Comparison of ENCODE assay signal across 17 cellular contexts in genomic region chrY:7125656-7126055, GRCh38.
A peak's percentile ranks its signal among the peaks of the same experiment; 100 is the strongest.
DNase-seq lines count a peak whose midpoint lies in the region; ATAC-seq and TF ChIP-seq lines count a peak whose summit lies in the region.
"Had no signal": no experiment of that assay in that cellular context is flagged by ENCODE, and none has a peak within 500 bp of the region (broad histone marks: within the 10 kb centered on the region; RNA-seq: fewer than 3 reads in every experiment).

No MANE protein-coding gene starts in this region.

- no peaks in the 10 kb centered on the region for H4K20me1 ChIP-seq in GM23248 (ENCODE audit: insufficient read depth)
- H4K20me1 ChIP-seq: BLaER1 treated with 17β-estradiol and CSF1 and Interleukin-3, amounts not matched to agents 10 nM and 100 nM had no signal

- H3K36me3 ChIP-seq in GM23248 (ENCODE audit: low read depth) (no peaks in the 10 kb centered on the region), WERI-Rb-1 (no peaks in the 10 kb centered on the region)
- H3K36me3 ChIP-seq: BLaER1 treated with 17β-estradiol and CSF1 and Interleukin-3, amounts not matched to agents 10 nM and 100 nM had no signal

- WGBS in GM23248 (ENCODE audit: low coverage in 1 of 2, low lambda C conversion rate in 2 of 2, missing lambda C conversion rate in 2 of 2), 2 experiments = 0 to 8% methylated on average over 2 of the region's 2 CpGs

- H3K79me2 ChIP-seq in GM23248 (ENCODE audit: insufficient read depth) = no peaks in the 10 kb centered on the region

- no peak for TF ChIP-seq CTCF in WERI-Rb-1 (IDR thresholded peaks at IDR 0.05; ENCODE audit: low read depth, low read length)

- no peak overlapping the region for H2AFZ ChIP-seq in GM23248

- H3K27ac ChIP-seq in GM23248 (no peak overlapping the region), WERI-Rb-1 (no peak overlapping the region)
- H3K27ac ChIP-seq: BLaER1 treated with 17β-estradiol and CSF1 and Interleukin-3, amounts not matched to agents 10 nM and 100 nM; HL-60 had no signal

- no peak overlapping the region for H3K4me2 ChIP-seq in GM23248 (ENCODE audit: unreplicated experiment)
- H3K4me2 ChIP-seq: BLaER1 treated with 17β-estradiol and CSF1 and Interleukin-3, amounts not matched to agents 10 nM and 100 nM had no signal

- in situ Hi-C loops in GM23248 (cut with MboI) = no loop called here

- H3K4me3 ChIP-seq in GM23248 = no peak overlapping the region
- H3K4me3 ChIP-seq in WERI-Rb-1 (ENCODE audit: low read depth, low read length) = no peak overlapping the region
- H3K4me3 ChIP-seq: BLaER1 treated with 17β-estradiol and CSF1 and Interleukin-3, amounts not matched to agents 10 nM and 100 nM; GM12878 had no signal

- H3K9me3 ChIP-seq in GM23248 (ENCODE audit: low read depth) (no peaks in the 10 kb centered on the region), WERI-Rb-1 (ENCODE audit: severe bottlenecking) (no peaks in the 10 kb centered on the region)
- H3K9me3 ChIP-seq: BLaER1 treated with 17β-estradiol and CSF1 and Interleukin-3, amounts not matched to agents 10 nM and 100 nM had no signal

- no peaks in the 10 kb centered on the region for H3F3A ChIP-seq in GM23248 (ENCODE audit: insufficient read depth)

- no peaks in the 10 kb centered on the region for H3K27me3 ChIP-seq in GM23248 (replicated peaks; ENCODE audit: insufficient read depth)
- no peaks in the 10 kb centered on the region for H3K27me3 ChIP-seq in WERI-Rb-1 (ENCODE audit: insufficient read depth, low read depth, severe bottlenecking)
- H3K27me3 ChIP-seq: BLaER1 treated with 17β-estradiol and CSF1 and Interleukin-3, amounts not matched to agents 10 nM and 100 nM had no signal

- no peaks in the 10 kb centered on the region for H3K9me2 ChIP-seq in GM23248 (ENCODE audit: insufficient read depth)

- DNase-seq in GM23248 = peak; percentile 8
- peak; percentile 71 for DNase-seq in NCI-H2171 treated with DMSO at 0.1 percent for 48 hours (lab: John Stamatoyannopoulos, UW)
- DNase-seq in cerebellum (ENCODE audit: low spot score) = peak; percentile 25
- peak; percentile 5 for DNase-seq in left kidney (ENCODE audit: low read depth, low spot score)
- no peak for DNase-seq in WERI-Rb-1
- no peak for DNase-seq in middle frontal gyrus (ENCODE audit: extremely low spot score, low spot score)
- DNase-seq: Calu3; CD8-positive, alpha-beta T cell; DMS79 treated with DMSO at 0.1 percent for 48 hours; GOT3; H7; HFFc6 had no signal

- ATAC-seq in GM19395 (IDR thresholded peaks at IDR 0.05; ENCODE audit: unreplicated experiment) = no peak
- ATAC-seq: CD8-positive, alpha-beta T cell; GM12878; HCT116 had no signal

- H3K4me1 ChIP-seq in GM23248 (ENCODE audit: insufficient read depth) = no peaks in the 10 kb centered on the region
- H3K4me1 ChIP-seq: BLaER1 treated with 17β-estradiol and CSF1 and Interleukin-3, amounts not matched to agents 10 nM and 100 nM had no signal

- H3K9ac ChIP-seq in GM23248 = no peak overlapping the region
- H3K9ac ChIP-seq: BLaER1 treated with 17β-estradiol and CSF1 and Interleukin-3, amounts not matched to agents 10 nM and 100 nM had no signal

Comparison
In these comparisons a context has a peak if more than half of its experiments do, and no peak if none do; other contexts are left out.
1. DNase-seq: peak in GM23248 (single experiment), NCI-H2171 treated with DMSO at 0.1 percent for 48 hours (single experiment), cerebellum (single experiment) and left kidney (single experiment); none in WERI-Rb-1 (single experiment) and middle frontal gyrus (single experiment).